ENCODE assay signal across 8 cellular contexts in genomic region chr6:119102901-119103300, GRCh38. TPM values are rescaled to one million over a fixed set of nuclear protein-coding genes. Genes with fewer than 3 reads are reported as not detected.
"Had no signal": no experiment of that assay in that cellular context is flagged by ENCODE, and none has a peak within 500 bp of the region (broad histone marks: within the 10 kb centered on the region; RNA-seq: fewer than 3 reads in every experiment).

No MANE protein-coding gene starts in this region.

- H3K36me3 Mint-ChIP-seq: IgD-negative memory B cell had no signal

- H3K27ac ChIP-seq: HL-60 had no signal

- ATAC-seq: HepG2 had no signal

- H3K27ac Mint-ChIP-seq: IgD-negative memory B cell had no signal

- FAIRE-seq: HepG2, HTR-8/SVneo had no signal

- H3K27me3 Mint-ChIP-seq: IgD-negative memory B cell had no signal

- DNase-seq: IMR-90, KBM-7, KG1 had no signal

- H3K4me3 Mint-ChIP-seq: IgD-negative memory B cell had no signal

RNA-seq across cellular contexts. Expression of gene FAM184A, which starts 24.4 kb away (rescaled TPM):
- total RNA-seq: HT-29, IMR-90 had no signal
